ENCODE assay signal across 10 cellular contexts in the genomic region with DNA sequence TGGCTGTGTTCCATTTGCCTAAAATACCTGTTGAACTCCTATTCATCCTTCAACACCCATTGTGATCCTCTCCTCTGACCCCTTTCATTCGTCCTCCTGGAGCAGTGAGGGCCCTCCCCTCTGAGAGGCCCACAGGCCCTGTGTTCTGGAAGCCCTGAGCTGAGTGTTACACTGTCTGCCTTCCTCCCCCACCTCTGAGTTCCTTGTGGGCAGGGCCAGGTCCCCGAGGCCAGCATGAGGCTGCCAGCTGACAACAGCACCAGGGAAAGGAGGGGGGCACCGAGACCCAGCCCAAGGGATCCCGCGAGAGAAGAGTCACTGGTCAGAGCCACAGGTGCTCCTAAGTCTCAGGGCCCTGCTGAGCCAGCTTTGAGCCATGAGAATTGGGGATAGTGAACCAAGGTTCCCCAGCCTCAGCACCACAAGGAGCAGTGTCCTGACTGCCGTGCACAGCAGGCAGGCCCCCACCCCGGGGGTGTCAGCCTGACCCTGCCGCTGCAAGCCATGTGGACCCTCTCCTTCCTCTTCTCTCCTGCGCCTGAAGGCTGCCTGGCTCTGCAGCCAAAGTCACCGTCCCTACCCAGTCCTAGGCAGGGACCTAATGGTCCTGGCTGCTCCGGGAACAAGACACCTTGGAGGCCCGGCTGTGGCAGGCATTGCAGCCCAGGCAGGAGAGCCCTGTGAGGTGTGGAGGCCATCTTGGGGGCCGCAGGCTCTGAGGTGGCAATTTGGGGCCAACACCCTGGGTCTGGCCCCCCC. TPM values are rescaled to one million over a fixed set of nuclear protein-coding genes. Genes with fewer than 3 reads are reported as not detected.
DNase-seq lines count a peak whose midpoint lies in the region; ATAC-seq and TF ChIP-seq lines count a peak whose summit lies in the region.
"Had no signal": no experiment of that assay in that cellular context is flagged by ENCODE, and none has a peak within 500 bp of the region (broad histone marks: within the 10 kb centered on the region; RNA-seq: fewer than 3 reads in every experiment).

No MANE protein-coding gene starts in this region.

- H3K27me3 Mint-ChIP-seq in GM23338 (ENCODE audit: insufficient read depth, low read depth, poor library complexity), result peaks cover 3% of the 10 kb centered on the region
- H3K27me3 Mint-ChIP-seq: memory B cell had no signal

- H3K9me3 ChIP-seq in cardiac muscle cell (ENCODE audit: low read depth) (no peaks in the 10 kb centered on the region), gastrocnemius medialis (no peaks in the 10 kb centered on the region), MM.1S (replicated peaks; ENCODE audit: insufficient read depth, low read length) (no peaks in the 10 kb centered on the region)

- H3K27ac Mint-ChIP-seq in GM23338, result no peak overlapping the region
- H3K27ac Mint-ChIP-seq: memory B cell had no signal

- peaks cover 8% of the 10 kb centered on the region for H3K4me1 Mint-ChIP-seq in GM23338
- H3K4me1 Mint-ChIP-seq: memory B cell had no signal

- H3K9me2 ChIP-seq in GM23338 (ENCODE audit: insufficient read depth), result no peaks in the 10 kb centered on the region
- no peaks in the 10 kb centered on the region for H3K9me2 ChIP-seq in MM.1S (replicated peaks; ENCODE audit: insufficient read depth, low read length)

- no peak overlapping the region for H3K4me2 ChIP-seq in GM23338
- no peak overlapping the region for H3K4me2 ChIP-seq in MM.1S (ENCODE audit: low read depth, low read length)

- H3K27ac ChIP-seq in GM23338 (ENCODE audit: low read depth) (no peak overlapping the region), cardiac muscle cell (peak overlapping the region; percentile 57), gastrocnemius medialis (no peak overlapping the region), MM.1S (ENCODE audit: low read length) (no peak overlapping the region)

- intact Hi-C loops in gastrocnemius medialis (cut with DNase I; ENCODE audit: low total_unique reads), result no loop called here

- H3K4me3 Mint-ChIP-seq in GM23338, result no peak overlapping the region
- H3K4me3 Mint-ChIP-seq: memory B cell had no signal

- no peaks in the 10 kb centered on the region for H4K20me1 ChIP-seq in GM23338 (replicated peaks; ENCODE audit: insufficient read depth)
- H4K20me1 ChIP-seq in MM.1S (ENCODE audit: insufficient read depth, low read length), result no peaks in the 10 kb centered on the region

- H3K36me3 ChIP-seq in GM23338 (ENCODE audit: insufficient read depth) (no peaks in the 10 kb centered on the region), cardiac muscle cell (no peaks in the 10 kb centered on the region), gastrocnemius medialis (no peaks in the 10 kb centered on the region), MM.1S (replicated peaks; ENCODE audit: insufficient read depth, low read length) (no peaks in the 10 kb centered on the region)

- TF ChIP-seq CTCF in GM23338 (conservative IDR thresholded peaks at IDR 0.05; ENCODE audit: low read depth in 2 of 2) (no peak), cardiac muscle cell (IDR thresholded peaks at IDR 0.05; ENCODE audit: low read depth, low read length) (no peak), gastrocnemius medialis (IDR thresholded peaks at IDR 0.05 in 4 of 5, conservative IDR thresholded peaks at IDR 0.05 in 1 of 5) (no peak), MM.1S (IDR thresholded peaks at IDR 0.05; ENCODE audit: low read length) (no peak)

- DNase-seq in GM23338 (ENCODE audit: low spot score) (no peak), NOMO-1 treated with dmso at 0.1 percent for 144 hours (lab: John Stamatoyannopoulos, UW; ENCODE audit: unreplicated experiment) (peak; percentile 34), cardiac muscle cell (ENCODE audit: low read depth in 1 of 2, low spot score in 1 of 2) (peak in 1 of 2 donors; percentile 55), gastrocnemius medialis (peak; percentile 1 to 4), MM.1S (no peak), NCI-H2196 treated with DMSO at 0.1 percent for 48 hours (lab: John Stamatoyannopoulos, UW; ENCODE audit: unreplicated experiment) (no peak), SKM-1 (lab: John Stamatoyannopoulos, UW; ENCODE audit: unreplicated experiment) (no peak)
- DNase-seq: EL, NCI-H82 had no signal

- H3K27me3 ChIP-seq in GM23338 (ENCODE audit: insufficient read depth) (no peaks in the 10 kb centered on the region), cardiac muscle cell (no peaks in the 10 kb centered on the region), gastrocnemius medialis (no peaks in the 10 kb centered on the region), MM.1S (replicated peaks; ENCODE audit: insufficient read depth, low read length) (no peaks in the 10 kb centered on the region)

- H3K36me3 Mint-ChIP-seq in GM23338 (ENCODE audit: low read depth), result no peaks in the 10 kb centered on the region

- H2AFZ ChIP-seq in GM23338, result no peak overlapping the region
- no peak overlapping the region for H2AFZ ChIP-seq in MM.1S (ENCODE audit: low read length)

- ATAC-seq in GM23338 (peak; percentile 14), gastrocnemius medialis (no peak)

- H3K79me2 ChIP-seq in GM23338 (replicated peaks; ENCODE audit: insufficient read depth) (no peaks in the 10 kb centered on the region), MM.1S (ENCODE audit: low read length) (no peaks in the 10 kb centered on the region)

- TF ChIP-seq POLR2A in gastrocnemius medialis (IDR thresholded peaks at IDR 0.05), result no peak

- in situ Hi-C loops in gastrocnemius medialis (cut with MboI; ENCODE audit: low sequenced_read_pairs in 4 of 4), result no loop called here

- no peak overlapping the region for H3K4me3 ChIP-seq in GM23338
- no peak overlapping the region for H3K4me3 ChIP-seq in cardiac muscle cell
- no peak overlapping the region for H3K4me3 ChIP-seq in gastrocnemius medialis
- no peak overlapping the region for H3K4me3 ChIP-seq in MM.1S (ENCODE audit: low read length)

- H3K4me1 ChIP-seq in GM23338 (ENCODE audit: insufficient read depth) (no peaks in the 10 kb centered on the region), cardiac muscle cell (ENCODE audit: low read depth) (peaks cover 16% of the 10 kb centered on the region), gastrocnemius medialis (peaks cover 0 to 7% of the 10 kb centered on the region in 2 donors), MM.1S (ENCODE audit: low read length) (no peaks in the 10 kb centered on the region)

- H3F3A ChIP-seq in GM23338 (replicated peaks; ENCODE audit: low read depth) (no peaks in the 10 kb centered on the region), MM.1S (ENCODE audit: insufficient read depth, low read length) (no peaks in the 10 kb centered on the region)

- no peak overlapping the region for H3K9ac ChIP-seq in MM.1S (ENCODE audit: low read length)

- no peaks in the 10 kb centered on the region for H3K9me3 Mint-ChIP-seq in GM23338
- H3K9me3 Mint-ChIP-seq: memory B cell had no signal

TF ChIP-seq in GM23338, 12 proteins besides CTCF, POLR2A, EP300 and RAD21 (continues in another document):
- TF ChIP-seq ZNF114 (CRISPR knock-in tag; IDR thresholded peaks at IDR 0.05), result no peak
- TF ChIP-seq, protein P1, sequence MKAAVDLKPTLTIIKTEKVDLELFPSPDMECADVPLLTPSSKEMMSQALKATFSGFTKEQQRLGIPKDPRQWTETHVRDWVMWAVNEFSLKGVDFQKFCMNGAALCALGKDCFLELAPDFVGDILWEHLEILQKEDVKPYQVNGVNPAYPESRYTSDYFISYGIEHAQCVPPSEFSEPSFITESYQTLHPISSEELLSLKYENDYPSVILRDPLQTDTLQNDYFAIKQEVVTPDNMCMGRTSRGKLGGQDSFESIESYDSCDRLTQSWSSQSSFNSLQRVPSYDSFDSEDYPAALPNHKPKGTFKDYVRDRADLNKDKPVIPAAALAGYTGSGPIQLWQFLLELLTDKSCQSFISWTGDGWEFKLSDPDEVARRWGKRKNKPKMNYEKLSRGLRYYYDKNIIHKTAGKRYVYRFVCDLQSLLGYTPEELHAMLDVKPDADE (IDR thresholded peaks at IDR 0.05), result no peak
- no peak for TF ChIP-seq CREB1 (CRISPR knock-in tag; IDR thresholded peaks at IDR 0.05; ENCODE audit: low read depth)
- TF ChIP-seq EZH2 (IDR thresholded peaks at IDR 0.05; ENCODE audit: low read depth, unreplicated experiment), result no peak
- TF ChIP-seq, protein P2, sequence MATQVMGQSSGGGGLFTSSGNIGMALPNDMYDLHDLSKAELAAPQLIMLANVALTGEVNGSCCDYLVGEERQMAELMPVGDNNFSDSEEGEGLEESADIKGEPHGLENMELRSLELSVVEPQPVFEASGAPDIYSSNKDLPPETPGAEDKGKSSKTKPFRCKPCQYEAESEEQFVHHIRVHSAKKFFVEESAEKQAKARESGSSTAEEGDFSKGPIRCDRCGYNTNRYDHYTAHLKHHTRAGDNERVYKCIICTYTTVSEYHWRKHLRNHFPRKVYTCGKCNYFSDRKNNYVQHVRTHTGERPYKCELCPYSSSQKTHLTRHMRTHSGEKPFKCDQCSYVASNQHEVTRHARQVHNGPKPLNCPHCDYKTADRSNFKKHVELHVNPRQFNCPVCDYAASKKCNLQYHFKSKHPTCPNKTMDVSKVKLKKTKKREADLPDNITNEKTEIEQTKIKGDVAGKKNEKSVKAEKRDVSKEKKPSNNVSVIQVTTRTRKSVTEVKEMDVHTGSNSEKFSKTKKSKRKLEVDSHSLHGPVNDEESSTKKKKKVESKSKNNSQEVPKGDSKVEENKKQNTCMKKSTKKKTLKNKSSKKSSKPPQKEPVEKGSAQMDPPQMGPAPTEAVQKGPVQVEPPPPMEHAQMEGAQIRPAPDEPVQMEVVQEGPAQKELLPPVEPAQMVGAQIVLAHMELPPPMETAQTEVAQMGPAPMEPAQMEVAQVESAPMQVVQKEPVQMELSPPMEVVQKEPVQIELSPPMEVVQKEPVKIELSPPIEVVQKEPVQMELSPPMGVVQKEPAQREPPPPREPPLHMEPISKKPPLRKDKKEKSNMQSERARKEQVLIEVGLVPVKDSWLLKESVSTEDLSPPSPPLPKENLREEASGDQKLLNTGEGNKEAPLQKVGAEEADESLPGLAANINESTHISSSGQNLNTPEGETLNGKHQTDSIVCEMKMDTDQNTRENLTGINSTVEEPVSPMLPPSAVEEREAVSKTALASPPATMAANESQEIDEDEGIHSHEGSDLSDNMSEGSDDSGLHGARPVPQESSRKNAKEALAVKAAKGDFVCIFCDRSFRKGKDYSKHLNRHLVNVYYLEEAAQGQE (IDR thresholded peaks at IDR 0.05; ENCODE audit: unreplicated experiment), result no peak
- no peak for TF ChIP-seq JUNB (IDR thresholded peaks at IDR 0.05; ENCODE audit: unreplicated experiment)
- TF ChIP-seq NANOG (IDR thresholded peaks at IDR 0.05; ENCODE audit: borderline replicate concordance), result no peak

RNA-seq across cellular contexts. Expression of a gene that starts 52.5 kb away (rescaled TPM):
- 2.4 and 6.6 TPM in 2 replicates for total RNA-seq in GM23338 (2014; rRNA removed; shearing (Covaris generic))
- polyA plus RNA-seq in GM23338 (2016; fragmentation: Nextera tagmentation; extraction: Ambion mirVana) (0.60 and 0.94 TPM in 2 replicates), cardiac muscle cell (not detected in 2 replicates)
- total RNA-seq in cardiac muscle cell (0.04 TPM in 1 of 2 replicates, not detected in the other), gastrocnemius medialis (under 1 TPM in 3 of 4 donors, not detected in 1; 0.25 to 0.49 (median 0.26) TPM)

Comparison
In these comparisons a context has a peak if more than half of its experiments do, and no peak if none do; other contexts are left out.
1. DNase-seq: peak in NOMO-1 treated with dmso at 0.1 percent for 144 hours (single experiment) and gastrocnemius medialis (2 of 2); none in GM23338 (single experiment), MM.1S (single experiment), NCI-H2196 treated with DMSO at 0.1 percent for 48 hours (single experiment) and SKM-1 (single experiment).